13 cellular contexts compared by ENCODE assay signal in genomic region chr5:150160448-150161069, GRCh38. TPM values are rescaled to one million over a fixed set of nuclear protein-coding genes. Genes with fewer than 3 reads are reported as not detected.
A peak's percentile ranks its signal among the peaks of the same experiment; 100 is the strongest.
DNase-seq lines count a peak whose midpoint lies in the region; TF ChIP-seq lines count a peak whose summit lies in the region.
"Had no signal": no experiment of that assay in that cellular context is flagged by ENCODE, and none has a peak within 500 bp of the region (broad histone marks: within the 10 kb centered on the region; RNA-seq: fewer than 3 reads in every experiment).

No MANE protein-coding gene starts in this region.

- H3K27ac ChIP-seq in OCI-LY7 (ENCODE audit: low read depth, low read length, poor library complexity, severe bottlenecking) (no peak overlapping the region), colonic mucosa (peak overlapping the region; percentile 27), tibial artery (peak overlapping the region; percentile 89 to 98)
- H3K27ac ChIP-seq: KMS-11 had no signal

- intact Hi-C loops in OCI-LY7 (cut with micrococcal nuclease; ENCODE audit: unreplicated experiment) = loop anchor here (1.0 kb wide), 3 partner anchors 58 to 276 kb away; no protein-coding TSS in a partner anchor
- intact Hi-C loops in colonic mucosa (cut with DNase I) = loop anchor here (1.0 kb wide), 1 partner anchor 58 kb away; no protein-coding TSS in a partner anchor
- intact Hi-C loops in tibial artery (cut with DNase I; ENCODE audit: low total_unique reads) = loop anchor here (2.0 to 5.0 kb wide), 2 partner anchors 33 to 50 kb away; no protein-coding TSS in a partner anchor

- H4K20me1 ChIP-seq in OCI-LY7 (ENCODE audit: insufficient read depth, low read length) = no peaks in the 10 kb centered on the region

- H3K27me3 ChIP-seq in colonic mucosa (no peaks in the 10 kb centered on the region), tibial artery (no peaks in the 10 kb centered on the region)

- peaks cover 21% of the 10 kb centered on the region for H3K27me3 Mint-ChIP-seq in neural crest cell (ENCODE audit: low read depth)

- H3K4me1 Mint-ChIP-seq in neural crest cell = peaks cover 72% of the 10 kb centered on the region

- CTCF ChIA-PET in OCI-LY7 (lab: Charles Lee; ENCODE audit: unreplicated experiment) = no interaction called here

- no peak for DNase-seq in OCI-LY7 (ENCODE audit: low spot score)
- DNase-seq in colonic mucosa = no peak
- DNase-seq in neural crest cell (ENCODE audit: low read depth, low spot score) = no peak
- DNase-seq in tibial artery = no peak
- no peak for DNase-seq in inferior parietal cortex (ENCODE audit: extremely low spot score)
- DNase-seq in central memory CD4-positive, alpha-beta T cell = no peak
- no peak for DNase-seq in DMS 273 treated with DMSO at 0.1 percent for 48 hours (lab: John Stamatoyannopoulos, UW)
- DNase-seq: activated CD8-positive, alpha-beta memory T cell treated with anti-CD3 and anti-CD28 coated beads, Interleukin-2, amount 10 ng/mL, durations not matched to agents 7 days and 5 days; NCI-H187 treated with DMSO at 0.1 percent for 48 hours; stimulated activated CD4-positive, alpha-beta T cell treated with anti-CD3 and anti-CD28 coated beads, Interleukin-4, amount 100 ng/mL, for 24 hours; stimulated activated naive CD4-positive, alpha-beta T cell treated with Interleukin-2 at 50 U/mL for 16 hours had no signal

- H3K4me1 ChIP-seq in OCI-LY7 (ENCODE audit: insufficient read depth, low read length, poor library complexity, severe bottlenecking) = peaks cover 13% of the 10 kb centered on the region
- peaks cover 20% of the 10 kb centered on the region for H3K4me1 ChIP-seq in colonic mucosa
- peaks cover 0 to 83% (median 72%) of the 10 kb centered on the region in 4 donors for H3K4me1 ChIP-seq in tibial artery

- H3K9ac ChIP-seq in colonic mucosa (ENCODE audit: low read depth in 2 of 2, low read length in 2 of 2) = no peak overlapping the region
- H3K9ac ChIP-seq: KMS-11 had no signal

- 0 out of 2 replicates have a peak overlapping the region, but pooled peaks have one; percentile 6 for H2AFZ ChIP-seq in OCI-LY7 (ENCODE audit: low read length)

- H3K4me3 ChIP-seq in OCI-LY7 (ENCODE audit: low read depth, low read length, poor library complexity, severe bottlenecking) = no peak overlapping the region
- no peak overlapping the region for H3K4me3 ChIP-seq in colonic mucosa
- H3K4me3 ChIP-seq in tibial artery = no peak overlapping the region

- H3K36me3 Mint-ChIP-seq in neural crest cell (ENCODE audit: low read depth) = no peaks in the 10 kb centered on the region
- H3K36me3 Mint-ChIP-seq: activated CD8-positive, alpha-beta memory T cell treated with anti-CD3 and anti-CD28 coated beads, Interleukin-2, amount 10 ng/mL, durations not matched to agents 7 days and 5 days; activated naive CD4-positive, alpha-beta T cell treated with anti-CD3 and anti-CD28 coated beads, Interleukin-2, amount 50 U/mL, for 24 hours had no signal

- BruUV-seq in OCI-LY7 (replicated peaks; lab: Mats Ljungman, UMichigan) = no TSS peak

- POLR2A ChIA-PET in OCI-LY7 (lab: Charles Lee) = interaction anchor here (0.6 kb wide), 1 partner anchor 371 kb away, joined by 8 read pairs; no protein-coding TSS in a partner anchor

- H3K9me3 ChIP-seq in OCI-LY7 (ENCODE audit: low read length) (no peaks in the 10 kb centered on the region), colonic mucosa (no peaks in the 10 kb centered on the region), tibial artery (no peaks in the 10 kb centered on the region)

- peak overlapping the region; percentile 74 for H3K27ac Mint-ChIP-seq in neural crest cell (ENCODE audit: unreplicated experiment)
- H3K27ac Mint-ChIP-seq: activated CD8-positive, alpha-beta memory T cell treated with anti-CD3 and anti-CD28 coated beads, Interleukin-2, amount 10 ng/mL, durations not matched to agents 7 days and 5 days; activated naive CD4-positive, alpha-beta T cell treated with anti-CD3 and anti-CD28 coated beads, Interleukin-2, amount 50 U/mL, for 24 hours had no signal

- no peaks in the 10 kb centered on the region for H3K79me2 ChIP-seq in OCI-LY7 (ENCODE audit: insufficient read depth, low read depth, low read length)

- H3K4me3 Mint-ChIP-seq in neural crest cell = no peak overlapping the region
- H3K4me3 Mint-ChIP-seq: activated CD8-positive, alpha-beta memory T cell treated with anti-CD3 and anti-CD28 coated beads, Interleukin-2, amount 10 ng/mL, durations not matched to agents 7 days and 5 days; activated naive CD4-positive, alpha-beta T cell treated with anti-CD3 and anti-CD28 coated beads, Interleukin-2, amount 50 U/mL, for 24 hours had no signal

- no peaks in the 10 kb centered on the region for H3K36me3 ChIP-seq in OCI-LY7 (ENCODE audit: insufficient read depth, low read length)
- H3K36me3 ChIP-seq in colonic mucosa = no peaks in the 10 kb centered on the region
- no peaks in the 10 kb centered on the region for H3K36me3 ChIP-seq in tibial artery

- TF ChIP-seq CTCF in OCI-LY7 (conservative IDR thresholded peaks at IDR 0.05; ENCODE audit: low read length) = no peak
- TF ChIP-seq CTCF in colonic mucosa (IDR thresholded peaks at IDR 0.05) = no peak
- no peak for TF ChIP-seq CTCF in neural crest cell (conservative IDR thresholded peaks at IDR 0.05)
- TF ChIP-seq CTCF in tibial artery (IDR thresholded peaks at IDR 0.05) = no peak

- H3K4me2 ChIP-seq in OCI-LY7 (ENCODE audit: low read length) = 0 out of 2 replicates have a peak overlapping the region, but pooled peaks have one; percentile 6

- no peaks in the 10 kb centered on the region for H3K9me2 ChIP-seq in OCI-LY7 (ENCODE audit: insufficient read depth, low read length)

- H3K9me3 Mint-ChIP-seq in neural crest cell = no peaks in the 10 kb centered on the region
- H3K9me3 Mint-ChIP-seq: activated naive CD4-positive, alpha-beta T cell treated with anti-CD3 and anti-CD28 coated beads, Interleukin-2, amount 50 U/mL, for 24 hours had no signal

RNA-seq across cellular contexts. Expression of gene PDGFRB, which starts 4.9 kb away (rescaled TPM):
- total RNA-seq in OCI-LY7 (2014; rRNA removed; shearing (Covaris generic)) = 0.80 and 3.0 TPM in 2 replicates
- 0.23 TPM in 1 of 2 replicates, not detected in the other for total RNA-seq in OCI-LY7 (2022)
- 10 to 100 TPM in 1 of 2 donors, 1 to 10 TPM in 1; 8.6 to 18.1 TPM for total RNA-seq in colonic mucosa
- 10.8 and 15.3 TPM in 2 replicates for total RNA-seq in neural crest cell

RNA-seq across cellular contexts. Expression of gene CDX1, which starts 6.0 kb away (rescaled TPM):
- total RNA-seq in OCI-LY7 (2014; rRNA removed; shearing (Covaris generic)) = not detected in 2 replicates
- total RNA-seq in OCI-LY7 (2022) (not detected in 2 replicates), colonic mucosa (100 to 1,000 TPM; 299 to 498 TPM), neural crest cell (not detected in 2 replicates)
- total RNA-seq: activated CD8-positive, alpha-beta memory T cell treated with anti-CD3 and anti-CD28 coated beads, Interleukin-2, amount 10 ng/mL, durations not matched to agents 7 days and 5 days had no signal

RNA-seq across cellular contexts. Expression of gene SLC6A7, which starts 29.3 kb away (rescaled TPM):
- total RNA-seq in OCI-LY7 (2014; rRNA removed; shearing (Covaris generic)) = not detected in 2 replicates
- total RNA-seq in OCI-LY7 (2022) (not detected in 2 replicates), colonic mucosa (10 to 100 TPM in 1 of 2 donors, 1 to 10 TPM in 1; 5.0 to 24.9 TPM), neural crest cell (not detected in 2 replicates)
- total RNA-seq: activated CD8-positive, alpha-beta memory T cell treated with anti-CD3 and anti-CD28 coated beads, Interleukin-2, amount 10 ng/mL, durations not matched to agents 7 days and 5 days had no signal

Comparison
In these comparisons a context has a peak if more than half of its experiments do, and no peak if none do; other contexts are left out.
1. RNA of gene CDX1, which starts 6.0 kb away (total RNA-seq): 299 to 498 TPM in colonic mucosa; not detected in neural crest cell and not detected in OCI-LY7; every median in the first group is over 100 times any median in the second.